ENCODE assay signal across 9 cellular contexts in genomic region chr19:13844130-13844631, GRCh38. TPM values are rescaled to one million over a fixed set of nuclear protein-coding genes. Genes with fewer than 3 reads are reported as not detected.
DNase-seq lines count a peak whose midpoint lies in the region; ATAC-seq and TF ChIP-seq lines count a peak whose summit lies in the region.
"Had no signal": no experiment of that assay in that cellular context is flagged by ENCODE, and none has a peak within 500 bp of the region (broad histone marks: within the 10 kb centered on the region; RNA-seq: fewer than 3 reads in every experiment).

No MANE protein-coding gene starts in this region.

- H3K27me3 ChIP-seq in CD8-positive, alpha-beta T cell (ENCODE audit: insufficient read depth, low read length), result no peaks in the 10 kb centered on the region
- H3K27me3 ChIP-seq in trophoblast cell (ENCODE audit: insufficient read depth, low read length), result no peaks in the 10 kb centered on the region

- no peaks in the 10 kb centered on the region for H3K9me3 Mint-ChIP-seq in CD8-positive, alpha-beta T cell

- H4K8ac ChIP-seq in trophoblast cell (ENCODE audit: low read depth, low read length), result peak overlapping the region; percentile 73

- H3K18ac ChIP-seq in trophoblast cell (ENCODE audit: low read length), result peak overlapping the region; percentile 74

- peak overlapping the region; percentile 90 for H3K14ac ChIP-seq in trophoblast cell (ENCODE audit: low read length)

- peak overlapping the region; percentile 99 for H2BK12ac ChIP-seq in trophoblast cell (ENCODE audit: low read length)

- H3K27ac Mint-ChIP-seq in CD8-positive, alpha-beta T cell, result peak overlapping the region; percentile 87

- in situ Hi-C loops in KBM-7 (cut with MboI; ENCODE audit: low pct_unique_long_range_greater_than_20kb, low sequenced_read_pairs), result loop anchor here (10.0 kb wide), 1 partner anchor 59 kb away; no protein-coding TSS in a partner anchor

- peak overlapping the region; percentile 96 for H2AK5ac ChIP-seq in trophoblast cell (ENCODE audit: low read length)

- H3K9ac ChIP-seq in trophoblast cell (ENCODE audit: low read length), result no peak overlapping the region

- H3K23ac ChIP-seq in trophoblast cell (ENCODE audit: low read length), result no peak overlapping the region

- no peak for ATAC-seq in CD8-positive, alpha-beta T cell
- ATAC-seq in GM18861 (IDR thresholded peaks at IDR 0.05; ENCODE audit: unreplicated experiment), result no peak
- no peak for ATAC-seq in GM21529 (IDR thresholded peaks at IDR 0.05; ENCODE audit: unreplicated experiment)

- TF ChIP-seq CTCF in CD8-positive, alpha-beta T cell (IDR thresholded peaks at IDR 0.05), result no peak
- TF ChIP-seq CTCF in RWPE1 (conservative IDR thresholded peaks at IDR 0.05; ENCODE audit: low read depth) (no peak; the same call in 1 of the 2 replicates), epithelial cell of esophagus (IDR thresholded peaks at IDR 0.05; ENCODE audit: insufficient read depth, low read depth, low read length, missing control alignments) (peak; percentile 27)

- no peaks in the 10 kb centered on the region for H3K36me3 ChIP-seq in CD8-positive, alpha-beta T cell (ENCODE audit: insufficient read depth, low read length)
- H3K36me3 ChIP-seq in trophoblast cell (ENCODE audit: control insufficient read depth in 1 of 2, insufficient read depth in 2 of 2, low read length in 2 of 2), result peaks cover 21% of the 10 kb centered on the region in 2 experiments

- intact Hi-C loops in CD8-positive, alpha-beta T cell (cut with DNase I, micrococcal nuclease), result loop anchor here (10.0 kb wide), 2 partner anchors 541 to 681 kb away; partner anchors contain the start of genes ADGRE5 (in 1 of the 2) and TECR (in 1 of the 2)

- H3K4me1 Mint-ChIP-seq in CD8-positive, alpha-beta T cell (ENCODE audit: low read depth), result peaks cover 64% of the 10 kb centered on the region

- no peaks in the 10 kb centered on the region for H3K9me3 ChIP-seq in CD8-positive, alpha-beta T cell (ENCODE audit: low read length)
- no peaks in the 10 kb centered on the region for H3K9me3 ChIP-seq in trophoblast cell (ENCODE audit: insufficient read depth, low read depth, low read length)

- no peak overlapping the region for H3K4me2 ChIP-seq in trophoblast cell (ENCODE audit: low read length)

- peak overlapping the region; percentile 93 for H4K91ac ChIP-seq in trophoblast cell (ENCODE audit: low read depth, low read length)

- peak overlapping the region; percentile 87 for H2BK120ac ChIP-seq in trophoblast cell (ENCODE audit: insufficient read depth, low read length, poor library complexity)

- peak overlapping the region; percentile 85 for H2BK5ac ChIP-seq in trophoblast cell (ENCODE audit: low read depth, low read length, poor library complexity)

- no CpG with 5 or more reads among the region's 7 CpGs for WGBS in trophoblast cell (ENCODE audit: extremely low coverage, insufficient coverage, insufficient read length)

- POLR2A ChIA-PET in CD8-positive, alpha-beta T cell (lab: Charles Lee), result no interaction called here
- POLR2A ChIA-PET in RWPE1 (lab: Yijun Ruan, JAX; ENCODE audit: low non-redundant PET), result interaction anchor here (0.6 to 1.3 kb wide), 2 partner anchors 8 to 362 kb away, joined by 4 to 6 read pairs; no protein-coding TSS in a partner anchor

- H3K27me3 Mint-ChIP-seq in CD8-positive, alpha-beta T cell (ENCODE audit: low read depth), result no peaks in the 10 kb centered on the region

- peaks cover 81% of the 10 kb centered on the region for H3K4me1 ChIP-seq in CD8-positive, alpha-beta T cell (ENCODE audit: insufficient read depth, low read length)
- peaks cover 57 to 60% of the 10 kb centered on the region in 2 experiments for H3K4me1 ChIP-seq in trophoblast cell (ENCODE audit: control insufficient read depth in 1 of 2, insufficient read depth in 2 of 2, low read length in 2 of 2)

- H4K12ac ChIP-seq in trophoblast cell (ENCODE audit: low read depth, low read length), result no peak overlapping the region

- H3K4me3 ChIP-seq in CD8-positive, alpha-beta T cell (ENCODE audit: low read depth, low read length), result no peak overlapping the region
- H3K4me3 ChIP-seq in epithelial cell of esophagus (ENCODE audit: low read length), result peak overlapping the region; percentile 75
- no peak overlapping the region for H3K4me3 ChIP-seq in trophoblast cell (ENCODE audit: low read depth, low read length)

- peak overlapping the region; percentile 86 for H3K4me3 Mint-ChIP-seq in CD8-positive, alpha-beta T cell

- peak overlapping the region; percentile 10 for H2AFZ ChIP-seq in trophoblast cell (ENCODE audit: insufficient read depth, low read length, poor library complexity)

- peak in 1 of 7 experiments; percentile 12 for DNase-seq in CD8-positive, alpha-beta T cell
- DNase-seq in RWPE1 (ENCODE audit: low spot score), result peak; percentile 73
- DNase-seq in epithelial cell of esophagus (ENCODE audit: low read depth), result peak; percentile 99
- DNase-seq in trophoblast cell, result no peak
- no peak for DNase-seq in KBM-7
- DNase-seq in Kasumi-1 (lab: John Stamatoyannopoulos, UW), result no peak
- DNase-seq: NCI-H2227 treated with DMSO at 0.1 percent for 48 hours had no signal

- H3K79me1 ChIP-seq in trophoblast cell (ENCODE audit: low read length), result peaks cover 79% of the 10 kb centered on the region

- H3K79me2 ChIP-seq in trophoblast cell (ENCODE audit: control insufficient read depth, insufficient read depth, low read length, poor library complexity), result peaks cover 50% of the 10 kb centered on the region

- H3K27ac ChIP-seq in CD8-positive, alpha-beta T cell (ENCODE audit: low read depth, low read length), result no peak overlapping the region
- H3K27ac ChIP-seq in RWPE1 (peak overlapping the region; percentile 100), trophoblast cell (ENCODE audit: low read depth, low read length) (peak overlapping the region; percentile 38)

- no peaks in the 10 kb centered on the region for H3K36me3 Mint-ChIP-seq in CD8-positive, alpha-beta T cell

- H3K4ac ChIP-seq in trophoblast cell (ENCODE audit: low read depth, low read length), result peak overlapping the region; percentile 76

- CTCF ChIA-PET in CD8-positive, alpha-beta T cell (lab: Charles Lee), result interaction anchor here (0.6 kb wide), 1 partner anchor 59 kb away, joined by 3 read pairs; no protein-coding TSS in a partner anchor
- CTCF ChIA-PET in RWPE1 (lab: Yijun Ruan, JAX), result interaction anchor here (0.6 to 2.0 kb wide), 2 partner anchors 18 to 184 kb away, joined by 3 to 9 read pairs; no protein-coding TSS in a partner anchor

RNA-seq across cellular contexts. Expression of gene NANOS3, which starts 32.8 kb away (rescaled TPM):
- not detected for total RNA-seq in CD8-positive, alpha-beta T cell
- polyA plus RNA-seq in trophoblast cell (2013), result 1.8 and 2.0 TPM in 2 replicates

RNA-seq across cellular contexts. Expression of gene ZSWIM4, which starts 48.9 kb away (rescaled TPM):
- total RNA-seq in CD8-positive, alpha-beta T cell, result 1 to 10 TPM; 4.1 to 5.0 TPM
- 13.1 and 14.3 TPM in 2 replicates for polyA plus RNA-seq in trophoblast cell (2013)

Comparison
In these comparisons a context has a peak if more than half of its experiments do, and no peak if none do; other contexts are left out.
1. DNase-seq: peak in RWPE1 (single experiment) and epithelial cell of esophagus (single experiment); none in trophoblast cell (0 of 2), KBM-7 (single experiment) and Kasumi-1 (0 of 2).